Comparison of ENCODE assay signal across 17 cellular contexts in genomic region chr4:109211671-109212070, GRCh38.
"Had no signal": no experiment of that assay in that cellular context is flagged by ENCODE, and none has a peak within 500 bp of the region (broad histone marks: within the 10 kb centered on the region; RNA-seq: fewer than 3 reads in every experiment).

No MANE protein-coding gene starts in this region.

- H3K9me3 ChIP-seq: lower lobe of right lung, suprapubic skin, upper lobe of left lung had no signal

- H3K4me3 Mint-ChIP-seq: activated naive CD4-positive, alpha-beta T cell treated with anti-CD3 and anti-CD28 coated beads, Interleukin-2, amount 50 U/mL, for 24 hours; naive thymus-derived CD4-positive, alpha-beta T cell had no signal

- DNase-seq: activated CD4-positive, alpha-beta T cell treated with anti-CD3 and anti-CD28 coated beads, Interleukin-2, amount 50 U/mL, for 4 hours; activated CD4-positive, CD25-positive, alpha-beta regulatory T cell treated with anti-CD3 and anti-CD28 coated beads, Interleukin-2, amount 50 U/mL, for 72 hours; activated effector memory CD4-positive, alpha-beta T cell treated with Interleukin-2 at 50 U/mL for 16 hours; activated T-cell treated with anti-CD3 and anti-CD28 coated beads, Interleukin-2, amount 50 U/mL, for 1 hour; amniotic stem cell; hypothalamus; lower lobe of right lung; midbrain; naive thymus-derived CD4-positive, alpha-beta T cell; stimulated activated CD4-positive, alpha-beta T cell treated with anti-CD3 and anti-CD28 coated beads, Interleukin-12 subunit alpha, Interleukin-12 subunit beta, amount 100 ng/mL, for 4 hours; stimulated activated naive CD4-positive, alpha-beta T cell; T-helper 9 cell; upper lobe of left lung had no signal

- FAIRE-seq: bronchial epithelial cell had no signal

- H3K36me3 ChIP-seq: lower lobe of right lung, suprapubic skin, upper lobe of left lung had no signal

- H3K4me1 Mint-ChIP-seq: activated naive CD4-positive, alpha-beta T cell treated with anti-CD3 and anti-CD28 coated beads, Interleukin-2, amount 50 U/mL, for 24 hours; naive thymus-derived CD4-positive, alpha-beta T cell had no signal

- H3K4me3 ChIP-seq: lower lobe of right lung, suprapubic skin, upper lobe of left lung had no signal

- H3K27ac Mint-ChIP-seq: activated naive CD4-positive, alpha-beta T cell treated with anti-CD3 and anti-CD28 coated beads, Interleukin-2, amount 50 U/mL, for 24 hours; naive thymus-derived CD4-positive, alpha-beta T cell had no signal

- H3K9me3 Mint-ChIP-seq: activated naive CD4-positive, alpha-beta T cell treated with anti-CD3 and anti-CD28 coated beads, Interleukin-2, amount 50 U/mL, for 24 hours had no signal

- H3K4me1 ChIP-seq: lower lobe of right lung, upper lobe of left lung had no signal

- H3K36me3 Mint-ChIP-seq: activated naive CD4-positive, alpha-beta T cell treated with anti-CD3 and anti-CD28 coated beads, Interleukin-2, amount 50 U/mL, for 24 hours; naive thymus-derived CD4-positive, alpha-beta T cell had no signal

- H3K27me3 ChIP-seq: suprapubic skin, upper lobe of left lung had no signal

- H3K27ac ChIP-seq: lower lobe of right lung, suprapubic skin, upper lobe of left lung had no signal

- ATAC-seq: lower lobe of right lung; naive thymus-derived CD4-positive, alpha-beta T cell; sciatic nerve had no signal
